ENCODE assay signal across 23 cellular contexts in the genomic region with DNA sequence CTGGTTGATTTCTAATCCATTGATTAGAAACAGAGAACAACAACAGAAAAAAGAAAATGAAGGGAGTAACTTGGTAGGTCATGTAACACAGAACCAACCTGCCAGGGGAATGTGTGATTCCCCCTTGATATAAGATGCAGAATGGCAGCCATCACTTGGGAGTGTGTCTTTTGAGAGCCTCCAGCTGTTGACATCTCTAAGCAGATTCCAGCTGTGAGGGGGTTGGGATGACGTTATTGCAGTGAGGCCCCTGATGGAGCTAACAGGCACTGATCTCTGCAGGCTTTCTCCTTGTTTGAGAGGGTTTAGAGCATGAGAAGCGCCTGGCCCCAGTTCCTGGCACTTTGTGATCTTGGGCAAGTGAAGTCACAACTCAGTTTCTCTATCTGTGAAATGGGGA.
"Had no signal": no experiment of that assay in that cellular context is flagged by ENCODE, and none has a peak within 500 bp of the region (broad histone marks: within the 10 kb centered on the region; RNA-seq: fewer than 3 reads in every experiment).

No MANE protein-coding gene starts in this region.

- H3K9me3 Mint-ChIP-seq: activated B cell treated with CpG ODN at 0.5 μM for 24 hours; activated CD8-positive, alpha-beta T cell treated with anti-CD3 and anti-CD28 coated beads for 36 hours; activated naive CD4-positive, alpha-beta T cell treated with anti-CD3 and anti-CD28 coated beads for 36 hours; activated naive CD8-positive, alpha-beta T cell treated with anti-CD3 and anti-CD28 coated beads, Interleukin-2, amount 50 U/mL, for 24 hours; activated T-helper 17 cell treated with anti-CD3 and anti-CD28 coated beads, Interleukin-2, amount 50 U/mL, for 72 hours; central memory CD8-positive, alpha-beta T cell; neural crest cell; stimulated activated naive CD8-positive, alpha-beta T cell treated with anti-CD3 and anti-CD28 coated beads, Interleukin-15, Interleukin-2, amounts not matched to agents 100 ng/mL and 50 ng/mL, for 24 hours; T-helper 2 cell treated with Interferon-gamma antibody and Interleukin-4, amounts not matched to agents 5 μg/mL and 100 μg/mL, for 36 hours had no signal

- H3K4me3 ChIP-seq: left ventricle myocardium inferior, mucosa of descending colon, ovary, psoas muscle, skin epidermis, tibial nerve had no signal

- H3K4me1 ChIP-seq: left ventricle myocardium inferior, psoas muscle had no signal

- H3K4me3 Mint-ChIP-seq: activated B cell treated with CpG ODN at 0.5 μM for 24 hours; activated CD8-positive, alpha-beta T cell treated with anti-CD3 and anti-CD28 coated beads for 36 hours; activated naive CD4-positive, alpha-beta T cell treated with anti-CD3 and anti-CD28 coated beads for 36 hours; activated naive CD8-positive, alpha-beta T cell treated with anti-CD3 and anti-CD28 coated beads, Interleukin-2, amount 50 U/mL, for 24 hours; activated T-helper 17 cell treated with anti-CD3 and anti-CD28 coated beads, Interleukin-2, amount 50 U/mL, for 72 hours; central memory CD8-positive, alpha-beta T cell; naive B cell; neural crest cell; stimulated activated naive CD8-positive, alpha-beta T cell treated with anti-CD3 and anti-CD28 coated beads, Interleukin-15, Interleukin-2, amounts not matched to agents 100 ng/mL and 50 ng/mL, for 24 hours; T-helper 2 cell treated with Interferon-gamma antibody and Interleukin-4, amounts not matched to agents 5 μg/mL and 100 μg/mL, for 36 hours had no signal

- H3K27ac ChIP-seq: left ventricle myocardium inferior, ovary, psoas muscle had no signal

- H3K36me3 ChIP-seq: left ventricle myocardium inferior, ovary, tibial nerve had no signal

- ATAC-seq: activated CD8-positive, alpha-beta T cell treated with anti-CD3 and anti-CD28 coated beads for 36 hours; activated naive CD8-positive, alpha-beta T cell treated with anti-CD3 and anti-CD28 coated beads, Interleukin-2, amount 50 U/mL, for 24 hours; activated T-helper 17 cell treated with anti-CD3 and anti-CD28 coated beads, Interleukin-2, amount 50 U/mL, for 72 hours; mucosa of descending colon; psoas muscle; right cardiac atrium had no signal

- H3K27ac Mint-ChIP-seq: activated B cell treated with CpG ODN at 0.5 μM for 24 hours; activated CD8-positive, alpha-beta T cell treated with anti-CD3 and anti-CD28 coated beads for 36 hours; activated naive CD4-positive, alpha-beta T cell treated with anti-CD3 and anti-CD28 coated beads for 36 hours; activated naive CD8-positive, alpha-beta T cell treated with anti-CD3 and anti-CD28 coated beads, Interleukin-2, amount 50 U/mL, for 24 hours; activated T-helper 17 cell treated with anti-CD3 and anti-CD28 coated beads, Interleukin-2, amount 50 U/mL, for 72 hours; stimulated activated naive CD8-positive, alpha-beta T cell treated with anti-CD3 and anti-CD28 coated beads, Interleukin-15, Interleukin-2, amounts not matched to agents 100 ng/mL and 50 ng/mL, for 24 hours; T-helper 2 cell treated with Interferon-gamma antibody and Interleukin-4, amounts not matched to agents 5 μg/mL and 100 μg/mL, for 36 hours had no signal

- H3K4me1 Mint-ChIP-seq: activated naive CD8-positive, alpha-beta T cell treated with anti-CD3 and anti-CD28 coated beads, Interleukin-2, amount 50 U/mL, for 24 hours; central memory CD8-positive, alpha-beta T cell; neural crest cell had no signal

- H3K9me3 ChIP-seq: left ventricle myocardium inferior, mucosa of descending colon, ovary, psoas muscle, tibial nerve had no signal

- H3K27me3 ChIP-seq: ovary, tibial nerve had no signal

- H3K27me3 Mint-ChIP-seq: activated B cell treated with CpG ODN at 0.5 μM for 24 hours; activated CD8-positive, alpha-beta T cell treated with anti-CD3 and anti-CD28 coated beads for 36 hours; activated naive CD8-positive, alpha-beta T cell treated with anti-CD3 and anti-CD28 coated beads, Interleukin-2, amount 50 U/mL, for 24 hours; activated T-helper 17 cell treated with anti-CD3 and anti-CD28 coated beads, Interleukin-2, amount 50 U/mL, for 72 hours; central memory CD8-positive, alpha-beta T cell; naive B cell; stimulated activated naive CD8-positive, alpha-beta T cell treated with anti-CD3 and anti-CD28 coated beads, Interleukin-15, Interleukin-2, amounts not matched to agents 100 ng/mL and 50 ng/mL, for 24 hours had no signal

- DNase-seq: activated B cell treated with CpG ODN at 0.5 μM for 24 hours; activated CD4-positive, alpha-beta T cell treated with anti-CD3 and anti-CD28 coated beads for 4 hours; activated CD8-positive, alpha-beta T cell treated with anti-CD3 and anti-CD28 coated beads for 36 hours; activated naive CD4-positive, alpha-beta T cell treated with anti-CD3 and anti-CD28 coated beads for 36 hours; activated naive CD8-positive, alpha-beta T cell treated with anti-CD3 and anti-CD28 coated beads, Interleukin-2, amount 50 U/mL, for 24 hours; activated T-cell treated with anti-CD3 and anti-CD28 coated beads, Interleukin-2, amount 50 U/mL, for 1 hour; aorta; cortex of kidney; erythroblast; head of caudate nucleus; left ventricle myocardium inferior; mucosa of descending colon; naive B cell; ovary; psoas muscle; right cardiac atrium had no signal
